ENCODE assay signal across 10 cellular contexts in the genomic region with DNA sequence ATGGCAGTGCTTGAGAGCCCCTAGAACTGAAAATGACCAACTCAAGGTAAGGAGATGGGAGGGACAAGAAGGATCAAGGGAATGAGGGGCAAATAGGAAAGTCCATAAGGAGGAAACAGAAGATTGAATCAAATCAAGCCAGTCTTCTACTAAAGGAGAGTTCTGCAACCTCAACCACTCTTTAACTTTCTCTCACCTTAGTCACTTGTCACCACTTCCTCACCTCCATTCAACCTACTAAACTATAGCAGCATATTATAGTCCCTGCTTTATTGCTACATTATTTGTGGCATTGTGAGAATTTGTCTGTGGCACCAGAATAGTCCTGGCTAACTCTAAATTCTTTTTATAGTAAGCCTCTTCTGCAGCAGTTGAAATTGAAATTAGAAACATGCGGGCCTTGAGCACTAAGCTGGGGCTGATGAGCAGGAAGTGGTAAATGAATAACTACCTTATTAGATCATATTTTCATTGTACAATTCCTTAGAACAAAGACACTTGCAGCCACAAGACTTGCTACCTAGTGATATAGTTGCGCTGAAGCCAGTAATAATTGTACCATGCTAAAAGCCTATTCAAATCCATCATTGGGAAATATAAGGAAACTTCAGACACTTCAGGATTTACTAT.
DNase-seq lines count a peak whose midpoint lies in the region; ATAC-seq, FAIRE-seq and TF ChIP-seq lines count a peak whose summit lies in the region.
"Had no signal": no experiment of that assay in that cellular context is flagged by ENCODE, and none has a peak within 500 bp of the region (broad histone marks: within the 10 kb centered on the region; RNA-seq: fewer than 3 reads in every experiment).

No MANE protein-coding gene starts in this region.

- POLR2A ChIA-PET in SK-N-SH (lab: Yijun Ruan, JAX) = no interaction called here

- TF ChIP-seq CTCF in HFF-Myc (IDR thresholded peaks at IDR 0.05; ENCODE audit: low read depth, low read length, missing control alignments) (no peak), SK-N-SH (IDR thresholded peaks at IDR 0.05) (no peak), mesothelial cell of epicardium (IDR thresholded peaks at IDR 0.05; ENCODE audit: unreplicated experiment) (no peak), GM13977 (IDR thresholded peaks at IDR 0.05; ENCODE audit: extremely low read depth, insufficient read depth, missing control alignments) (no peak)

- WGBS in SK-N-SH (ENCODE audit: low lambda C conversion rate) = 6% methylated on average over 2 of the region's 2 CpGs

- TF ChIP-seq RAD21 in SK-N-SH (IDR thresholded peaks at IDR 0.05; ENCODE audit: low read length) = no peak

- no peak overlapping the region for H2AFZ ChIP-seq in SK-N-SH (ENCODE audit: low read depth)

- no peak overlapping the region for H3K9ac ChIP-seq in SK-N-SH

- CTCF ChIA-PET in SK-N-SH (lab: Yijun Ruan, JAX) = no interaction called here

- H3K4me3 Mint-ChIP-seq in mesothelial cell of epicardium = no peak overlapping the region
- H3K4me3 Mint-ChIP-seq: activated T-helper 1 cell treated with anti-CD3 and anti-CD28 coated beads, Interleukin-12 subunit alpha, Interleukin-12 subunit beta, Interleukin-2, Interleukin-4 antibody, amounts not matched to agents 30 ng/mL and 10 ng/mL and 1 ng/mL, durations not matched to agents 14 hours and 24 hours and 36 hours had no signal

- no peaks in the 10 kb centered on the region for H4K20me1 ChIP-seq in SK-N-SH (ENCODE audit: insufficient read depth)

- peaks cover 4% of the 10 kb centered on the region for H3F3A ChIP-seq in SK-N-SH (replicated peaks; ENCODE audit: insufficient read depth)

- H3K36me3 Mint-ChIP-seq in mesothelial cell of epicardium = no peaks in the 10 kb centered on the region

- H3K4me1 Mint-ChIP-seq in mesothelial cell of epicardium = peaks cover 17% of the 10 kb centered on the region

- H3K36me3 ChIP-seq in SK-N-SH (replicated peaks in 1 of 2; ENCODE audit: control insufficient read depth in 1 of 2, insufficient read depth in 2 of 2, low read length in 1 of 2) = no peaks in the 10 kb centered on the region
- H3K36me3 ChIP-seq: uterus had no signal

- DNase-seq in GM18507 (ENCODE audit: extremely low spot score, insufficient read length, low read depth) = no peak
- DNase-seq in HFF-Myc (ENCODE audit: extremely low read depth, low read depth) = peak; percentile 21
- DNase-seq in SK-N-SH = no peak
- DNase-seq in mesothelial cell of epicardium (ENCODE audit: low spot score in 2 of 2, unreplicated experiment in 2 of 2) = no peak
- no peak for DNase-seq in AML-193 (lab: John Stamatoyannopoulos, UW)
- no peak for DNase-seq in GM13977 (ENCODE audit: low spot score)
- DNase-seq: NCI-H2081, uterus had no signal

- in situ Hi-C loops in GM13977 (cut with MboI; ENCODE audit: low pct_unique_long_range_greater_than_20kb, low sequenced_read_pairs, unreplicated experiment) = no loop called here

- peak overlapping the region; percentile 59 to 72; a peak in 3 of 4 replicates for H3K27ac ChIP-seq in SK-N-SH (ENCODE audit: low read depth in 2 of 2, low read length in 1 of 2)
- H3K27ac ChIP-seq: uterus had no signal

- H3K4me1 ChIP-seq in SK-N-SH (ENCODE audit: control insufficient read depth in 1 of 2, insufficient read depth in 2 of 2, low read depth in 1 of 2, low read length in 1 of 2) = 0 out of 4 replicates have a peak, but pooled peaks cover 0 to 16% of the 10 kb centered on the region in 2 experiments
- H3K4me1 ChIP-seq: uterus had no signal

- 0 out of 2 replicates have a peak overlapping the region, but pooled peaks have one; percentile 7 for H3K4me2 ChIP-seq in SK-N-SH

- 0 out of 4 replicates have a peak, but pooled peaks of 1 of the 2 experiments have one; percentile 33 for TF ChIP-seq EP300 in SK-N-SH (IDR thresholded peaks at IDR 0.05; ENCODE audit: borderline replicate concordance in 1 of 2, low read depth in 1 of 2, low read length in 1 of 2)

- H3K27ac Mint-ChIP-seq in mesothelial cell of epicardium = peak overlapping the region; percentile 75
- H3K27ac Mint-ChIP-seq: activated T-helper 1 cell treated with anti-CD3 and anti-CD28 coated beads, Interleukin-12 subunit alpha, Interleukin-12 subunit beta, Interleukin-2, Interleukin-4 antibody, amounts not matched to agents 30 ng/mL and 10 ng/mL and 1 ng/mL, durations not matched to agents 14 hours and 24 hours and 36 hours had no signal

- H3K27me3 Mint-ChIP-seq in mesothelial cell of epicardium (ENCODE audit: low read depth) = no peaks in the 10 kb centered on the region

- H3K9me2 ChIP-seq in SK-N-SH = no peaks in the 10 kb centered on the region

- no peaks in the 10 kb centered on the region; the same call in 1 of the 2 replicates for H3K27me3 ChIP-seq in SK-N-SH (ENCODE audit: insufficient read depth)
- H3K27me3 ChIP-seq: uterus had no signal

- FAIRE-seq in GM18507 (lab: Jason Lieb, UNC) = peak; percentile 83

- no peaks in the 10 kb centered on the region for H3K79me2 ChIP-seq in SK-N-SH (ENCODE audit: insufficient read depth)

- ATAC-seq in HG03439 (IDR thresholded peaks at IDR 0.05; ENCODE audit: unreplicated experiment) = no peak

- peaks cover 23% of the 10 kb centered on the region for H3K9me3 Mint-ChIP-seq in mesothelial cell of epicardium
- H3K9me3 Mint-ChIP-seq: activated T-helper 1 cell treated with anti-CD3 and anti-CD28 coated beads, Interleukin-12 subunit alpha, Interleukin-12 subunit beta, Interleukin-2, Interleukin-4 antibody, amounts not matched to agents 30 ng/mL and 10 ng/mL and 1 ng/mL, durations not matched to agents 14 hours and 24 hours and 36 hours had no signal

- H3K9me3 ChIP-seq in SK-N-SH = no peaks in the 10 kb centered on the region
- H3K9me3 ChIP-seq: uterus had no signal

- H3K4me3 ChIP-seq in HFF-Myc (replicated peaks; ENCODE audit: low read depth, low read length) (no peak overlapping the region), SK-N-SH (ENCODE audit: low read depth in 2 of 2, low read length in 1 of 2) (no peak overlapping the region)
- H3K4me3 ChIP-seq: uterus had no signal

TF ChIP-seq in SK-N-SH, 30 proteins besides CTCF, POLR2A, EP300 and RAD21:
- TF ChIP-seq EZH2phosphoT487 (IDR thresholded peaks at IDR 0.05; ENCODE audit: borderline replicate concordance, low read depth) = no peak
- no peak for TF ChIP-seq ELF1 (IDR thresholded peaks at IDR 0.05)
- peak; percentile 77 for TF ChIP-seq TCF12 (IDR thresholded peaks at IDR 0.05)
- TF ChIP-seq NFIC (IDR thresholded peaks at IDR 0.05; ENCODE audit: borderline replicate concordance) = peak; percentile 35; the same call in 1 of the 2 replicates
